Comparison of ENCODE assay signal across 8 cellular contexts in genomic region chr1:225772323-225772768, GRCh38. TPM values are rescaled to one million over a fixed set of nuclear protein-coding genes. Genes with fewer than 3 reads are reported as not detected.
A peak's percentile ranks its signal among the peaks of the same experiment; 100 is the strongest.
DNase-seq lines count a peak whose midpoint lies in the region; ATAC-seq and TF ChIP-seq lines count a peak whose summit lies in the region.

No MANE protein-coding gene starts in this region.

- H3K36me3 ChIP-seq in BE2C (no peaks in the 10 kb centered on the region), Loucy (ENCODE audit: insufficient read depth, low read length) (no peaks in the 10 kb centered on the region), Peyer's patch (no peaks in the 10 kb centered on the region)

- H3K27me3 ChIP-seq in BE2C (no peaks in the 10 kb centered on the region), Loucy (ENCODE audit: insufficient read depth, low read length, poor library complexity, severe bottlenecking) (no peaks in the 10 kb centered on the region), Peyer's patch (no peaks in the 10 kb centered on the region)

- peak overlapping the region; percentile 77 for H3K27ac Mint-ChIP-seq in chondrocyte (ENCODE audit: unreplicated experiment)

- peak overlapping the region; percentile 11 for H3K9ac ChIP-seq in Loucy (ENCODE audit: low read depth, low read length, poor library complexity, severe bottlenecking)

- no peaks in the 10 kb centered on the region for H3K9me3 Mint-ChIP-seq in chondrocyte (ENCODE audit: low read depth)

- H2AFZ ChIP-seq in Loucy (ENCODE audit: low read length) = peak overlapping the region; percentile 91

- H3K4me3 Mint-ChIP-seq in chondrocyte (ENCODE audit: unreplicated experiment) = no peak overlapping the region

- TF ChIP-seq CTCF in BE2C (IDR thresholded peaks at IDR 0.05; ENCODE audit: low read depth, low read length) = peak; percentile 99
- peak; percentile 84 for TF ChIP-seq CTCF in Loucy (conservative IDR thresholded peaks at IDR 0.05; ENCODE audit: low read length)
- peak; percentile 18 to 94 (median 76) for TF ChIP-seq CTCF in Peyer's patch (IDR thresholded peaks at IDR 0.05)
- peak; percentile 98 for TF ChIP-seq CTCF in chondrocyte (IDR thresholded peaks at IDR 0.05)

- no peaks in the 10 kb centered on the region for H3K36me3 Mint-ChIP-seq in chondrocyte (ENCODE audit: low read depth)

- no peak for TF ChIP-seq POLR2A in Peyer's patch (IDR thresholded peaks at IDR 0.05)

- H3F3A ChIP-seq in Loucy (ENCODE audit: low read depth) = no peaks in the 10 kb centered on the region

- H3K4me1 ChIP-seq in BE2C = peaks cover 27% of the 10 kb centered on the region
- H3K4me1 ChIP-seq in Loucy (ENCODE audit: insufficient read depth, low read length, poor library complexity, severe bottlenecking) = peaks cover 46% of the 10 kb centered on the region
- H3K4me1 ChIP-seq in Peyer's patch = peaks cover 0 to 22% (median 0%) of the 10 kb centered on the region in 4 donors

- H3K27me3 Mint-ChIP-seq in chondrocyte (ENCODE audit: low read depth) = no peaks in the 10 kb centered on the region

- H3K4me3 ChIP-seq in BE2C (ENCODE audit: low read depth, low read length) = no peak overlapping the region
- H3K4me3 ChIP-seq in Loucy (ENCODE audit: low read length, poor library complexity, severe bottlenecking) = no peak overlapping the region
- no peak overlapping the region for H3K4me3 ChIP-seq in Peyer's patch

- no peaks in the 10 kb centered on the region for H4K20me1 ChIP-seq in Loucy (ENCODE audit: insufficient read depth, low read length, poor library complexity, severe bottlenecking)

- H3K4me1 Mint-ChIP-seq in chondrocyte (ENCODE audit: low read depth) = peaks cover 57% of the 10 kb centered on the region

- peak overlapping the region; percentile 40 for H3K4me2 ChIP-seq in Loucy (ENCODE audit: low read depth, low read length, poor library complexity, severe bottlenecking)

- DNase-seq in BE2C (peak; percentile 91), Peyer's patch (peak; percentile 53 to 90 (median 83)), chondrocyte (ENCODE audit: low spot score) (no peak), left kidney (ENCODE audit: low read depth, low spot score) (peak; percentile 97)
- DNase-seq in stimulated activated CD4-positive, alpha-beta T cell treated with anti-CD3 and anti-CD28 coated beads, Interleukin-1b, Interleukin-23, amount 100 ng/mL, for 48 hours = peak; percentile 26

- peaks cover 18% of the 10 kb centered on the region for H3K79me2 ChIP-seq in Loucy (ENCODE audit: insufficient read depth, low read length)

- ATAC-seq in GM19043 (IDR thresholded peaks at IDR 0.05; ENCODE audit: low read depth, unreplicated experiment) = peak; percentile 67
- ATAC-seq in GM21367 (IDR thresholded peaks at IDR 0.05; ENCODE audit: unreplicated experiment) = no peak

- peak overlapping the region in 1 of 4 donors; percentile 32 for H3K27ac ChIP-seq in Peyer's patch

- no peaks in the 10 kb centered on the region for H3K9me2 ChIP-seq in Loucy (replicated peaks; ENCODE audit: low read depth, low read length)

- H3K9me3 ChIP-seq in BE2C = no peaks in the 10 kb centered on the region
- no peaks in the 10 kb centered on the region for H3K9me3 ChIP-seq in Loucy (ENCODE audit: insufficient read depth, low read depth, low read length)
- no peaks in the 10 kb centered on the region for H3K9me3 ChIP-seq in Peyer's patch

RNA-seq across cellular contexts. Expression of gene SRP9, which starts 5.3 kb away (rescaled TPM):
- polyA plus RNA-seq in BE2C (2012; ENCODE audit: insufficient read depth, insufficient read length, low read depth) = 555 TPM
- 100 to 1,000 TPM in 3 of 4 donors, 10 to 100 TPM in 1; 67.9 to 153 (median 131) TPM for total RNA-seq in Peyer's patch
- 190 to 207 TPM (median 200 TPM) in 3 replicates for total RNA-seq in chondrocyte

RNA-seq across cellular contexts. Expression of gene EPHX1, which starts 37.6 kb away (rescaled TPM):
- 19.8 TPM for polyA plus RNA-seq in BE2C (2012; ENCODE audit: insufficient read depth, insufficient read length, low read depth)
- total RNA-seq in Peyer's patch (100 to 1,000 TPM in 1 of 4 donors, 10 to 100 TPM in 3; 28.9 to 109 (median 59.9) TPM), chondrocyte (61.8 to 69.1 TPM (median 67.0 TPM) in 3 replicates)
